21 cellular contexts compared by ENCODE assay signal in the genomic region with DNA sequence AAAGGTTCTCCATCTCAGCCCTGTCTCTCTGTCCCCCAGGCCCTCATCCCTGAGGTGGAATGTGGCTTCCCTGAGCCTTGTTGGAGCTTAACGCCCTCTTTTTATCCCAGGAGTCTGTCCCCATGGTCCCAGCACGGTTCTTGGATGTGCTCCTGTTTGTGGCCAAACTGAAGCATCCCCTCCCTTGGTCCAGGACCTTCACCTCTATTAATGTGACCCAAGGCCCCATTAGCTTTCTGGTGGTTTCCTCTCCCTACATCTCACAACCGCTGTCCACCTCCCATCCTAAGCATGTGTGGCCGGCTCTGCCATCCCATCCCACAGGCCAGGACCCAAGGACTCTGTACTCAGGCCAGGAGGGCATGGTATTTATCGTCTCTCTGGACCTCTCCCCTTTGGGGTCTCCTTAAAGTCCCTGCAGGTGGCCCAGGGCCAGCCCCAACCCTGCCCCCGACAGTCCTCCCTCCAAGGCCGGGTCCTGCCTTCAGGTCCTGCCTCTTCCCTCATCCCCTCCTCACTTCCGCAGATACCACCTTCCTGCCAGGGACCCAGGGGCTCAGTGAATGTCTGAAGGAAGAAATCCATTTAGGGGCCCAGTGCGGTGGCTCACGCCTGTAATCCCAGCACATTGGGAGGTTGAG.
"Had no signal": no experiment of that assay in that cellular context is flagged by ENCODE, and none has a peak within 500 bp of the region (broad histone marks: within the 10 kb centered on the region; RNA-seq: fewer than 3 reads in every experiment).

No MANE protein-coding gene starts in this region.

- H3K27ac ChIP-seq: ascending aorta, body of pancreas, SJCRH30 had no signal

- H3K36me3 Mint-ChIP-seq: activated naive CD4-positive, alpha-beta T cell treated with anti-CD3 and anti-CD28 coated beads, Interleukin-2, amount 50 U/mL, for 72 hours; WTC11 had no signal

- H3K4me3 Mint-ChIP-seq: activated CD8-positive, alpha-beta T cell treated with anti-CD3 and anti-CD28 coated beads, Interleukin-2, amount 10 ng/mL, durations not matched to agents 7 days and 5 days; activated naive CD8-positive, alpha-beta T cell treated with anti-CD3 and anti-CD28 coated beads, Interleukin-2, amount 50 U/mL, for 24 hours; activated T-helper 1 cell treated with anti-CD3 and anti-CD28 coated beads, Interleukin-12 subunit alpha, Interleukin-12 subunit beta, Interleukin-2, Interleukin-4 antibody, amounts not matched to agents 30 ng/mL and 10 ng/mL and 1 ng/mL, durations not matched to agents 14 hours and 24 hours and 36 hours; central memory CD8-positive, alpha-beta T cell; T-helper 1 cell treated with Interleukin-12 subunit alpha and Interleukin-12 subunit beta and Interleukin-4 antibody, amounts not matched to agents 30 μg/mL and 1 μg/mL, for 36 hours; WTC11 had no signal

- H3K36me3 ChIP-seq: ascending aorta, SJCRH30 had no signal

- H3K4me1 ChIP-seq: ascending aorta, body of pancreas, SJCRH30 had no signal

- H3K9me3 Mint-ChIP-seq: activated naive CD4-positive, alpha-beta T cell treated with anti-CD3 and anti-CD28 coated beads, Interleukin-2, amount 50 U/mL, for 72 hours; activated naive CD8-positive, alpha-beta T cell treated with anti-CD3 and anti-CD28 coated beads, Interleukin-2, amount 50 U/mL, for 24 hours; activated T-helper 1 cell treated with anti-CD3 and anti-CD28 coated beads, Interleukin-12 subunit alpha, Interleukin-12 subunit beta, Interleukin-2, Interleukin-4 antibody, amounts not matched to agents 30 ng/mL and 10 ng/mL and 1 ng/mL, durations not matched to agents 14 hours and 24 hours and 36 hours; central memory CD8-positive, alpha-beta T cell; T-helper 1 cell treated with Interleukin-12 subunit alpha and Interleukin-12 subunit beta and Interleukin-4 antibody, amounts not matched to agents 30 μg/mL and 1 μg/mL, for 36 hours; WTC11 had no signal

- H3K4me3 ChIP-seq: ascending aorta, body of pancreas, SJCRH30 had no signal

- FAIRE-seq: RCC 7860 had no signal

- H3K27ac Mint-ChIP-seq: activated CD8-positive, alpha-beta T cell treated with anti-CD3 and anti-CD28 coated beads, Interleukin-2, amount 10 ng/mL, durations not matched to agents 7 days and 5 days; activated naive CD8-positive, alpha-beta T cell treated with anti-CD3 and anti-CD28 coated beads, Interleukin-2, amount 50 U/mL, for 24 hours; activated T-helper 1 cell treated with anti-CD3 and anti-CD28 coated beads, Interleukin-12 subunit alpha, Interleukin-12 subunit beta, Interleukin-2, Interleukin-4 antibody, amounts not matched to agents 30 ng/mL and 10 ng/mL and 1 ng/mL, durations not matched to agents 14 hours and 24 hours and 36 hours; T-helper 1 cell treated with Interleukin-12 subunit alpha and Interleukin-12 subunit beta and Interleukin-4 antibody, amounts not matched to agents 30 μg/mL and 1 μg/mL, for 36 hours had no signal

- DNase-seq: activated CD4-positive, alpha-beta T cell treated with anti-CD3 and anti-CD28 coated beads for 48 hours; activated CD4-positive, alpha-beta T cell treated with anti-CD3 and anti-CD28 coated beads, Interleukin-2, amount 50 U/mL, for 4 hours; activated CD4-positive, CD25-positive, alpha-beta regulatory T cell treated with anti-CD3 and anti-CD28 coated beads, Interleukin-2, amount 50 U/mL, for 72 hours; activated CD8-positive, alpha-beta memory T cell treated with anti-CD3 and anti-CD28 coated beads, Interleukin-2, amount 50 U/mL, for 48 hours; activated CD8-positive, alpha-beta T cell treated with anti-CD3 and anti-CD28 coated beads, Interleukin-2, amount 10 ng/mL, durations not matched to agents 7 days and 5 days; activated effector memory CD4-positive, alpha-beta T cell treated with anti-CD3 and anti-CD28 coated beads, Interleukin-2, amount 50 U/mL, for 16 hours; activated naive CD4-positive, alpha-beta T cell treated with Interleukin-2 at 50 U/mL for 16 hours; activated naive CD8-positive, alpha-beta T cell treated with anti-CD3 and anti-CD28 coated beads, Interleukin-2, amount 50 U/mL, for 24 hours; activated T-cell treated with anti-CD3 and anti-CD28 coated beads, Interleukin-2, amount 50 U/mL, for 1 hour; body of pancreas; KG1; NCI-H1092; PC-3; SJCRH30 had no signal

- H3K27me3 ChIP-seq: ascending aorta, body of pancreas, SJCRH30 had no signal

- H3K4me1 Mint-ChIP-seq: activated naive CD8-positive, alpha-beta T cell treated with anti-CD3 and anti-CD28 coated beads, Interleukin-2, amount 50 U/mL, for 24 hours had no signal

- H3K27me3 Mint-ChIP-seq: activated naive CD8-positive, alpha-beta T cell treated with anti-CD3 and anti-CD28 coated beads, Interleukin-2, amount 50 U/mL, for 24 hours; central memory CD8-positive, alpha-beta T cell had no signal

- H3K9me3 ChIP-seq: ascending aorta, body of pancreas, SJCRH30 had no signal
